ENCODE assay signal across 7 cellular contexts in genomic region chr6:148608211-148608951, GRCh38.
DNase-seq lines count a peak whose midpoint lies in the region; ATAC-seq, FAIRE-seq and TF ChIP-seq lines count a peak whose summit lies in the region.

No MANE protein-coding gene starts in this region.

- POLR2A ChIA-PET in H1 (lab: Charles Lee; ENCODE audit: partially characterized antibody): no interaction called here

- no peak overlapping the region for H3K4me2 ChIP-seq in H1 (ENCODE audit: insufficient read depth in 1 of 2, low read depth in 2 of 2, low read length in 2 of 2)

- H2BK20ac ChIP-seq in H1 (ENCODE audit: low read length): no peak overlapping the region

- H3K27me3 Mint-ChIP-seq in osteocyte (ENCODE audit: unreplicated experiment): peaks cover 3% of the 10 kb centered on the region

- no peak for TF ChIP-seq EP300 in H1 (IDR thresholded peaks at IDR 0.05; ENCODE audit: borderline replicate concordance in 1 of 2, low read depth in 2 of 2, low read length in 2 of 2)

- no peak overlapping the region for H3K56ac ChIP-seq in H1 (replicated peaks; ENCODE audit: insufficient read length, low read depth, low read length)

- no peak overlapping the region for H3K9ac ChIP-seq in H1 (replicated peaks in 1 of 4; ENCODE audit: extremely low read depth in 1 of 4, low read depth in 3 of 4, low read length in 3 of 4)

- CTCF ChIA-PET in H1 (lab: Charles Lee; ENCODE audit: partially characterized antibody): interaction anchor here (0.7 to 2.4 kb wide), 15 partner anchors 8 to 418 kb away, joined by 3 to 11 read pairs (median 5); no protein-coding TSS in a partner anchor

- H3K27ac ChIP-seq in H1 (ENCODE audit: low read depth, low read length): no peak overlapping the region

- 86% methylated on average over 10 of the region's 10 CpGs; no CpG with 5 or more reads in 1 of the 2 experiments for WGBS in H1 (ENCODE audit: extremely low coverage in 1 of 2, insufficient coverage in 1 of 2, insufficient read length in 1 of 2, insufficient replicate concordance in 2 of 2, low coverage in 1 of 2, low lambda C conversion rate in 2 of 2, missing lambda C conversion rate in 1 of 2), 2 experiments

- H3K18ac ChIP-seq in H1 (ENCODE audit: extremely low read depth, low read length): no peak overlapping the region

- ATAC-seq in HG03095 (IDR thresholded peaks at IDR 0.05; ENCODE audit: unreplicated experiment): no peak

- no peak overlapping the region for H3K27ac Mint-ChIP-seq in osteocyte (ENCODE audit: unreplicated experiment)

- no peak for TF ChIP-seq POLR2A in H1 (IDR thresholded peaks at IDR 0.05; ENCODE audit: control extremely low read depth in 1 of 2, low read depth in 2 of 2, low read length in 2 of 2)

- peaks cover 3% of the 10 kb centered on the region for H3K9me3 Mint-ChIP-seq in osteocyte (ENCODE audit: unreplicated experiment)

- H3K9me3 ChIP-seq in H1 (ENCODE audit: insufficient read depth in 2 of 2, low read depth in 1 of 2, low read length in 1 of 2): no peaks in the 10 kb centered on the region

- no peak overlapping the region for H2BK5ac ChIP-seq in H1 (ENCODE audit: low read depth, low read length)

- no peak overlapping the region for H3K4me3 ChIP-seq in H1 (ENCODE audit: extremely low read depth in 1 of 4, insufficient read depth in 2 of 4, low read depth in 3 of 4, low read length in 4 of 4)

- H3K79me2 ChIP-seq in H1 (ENCODE audit: control insufficient read depth in 1 of 2, insufficient read depth in 2 of 2, low read length in 2 of 2): no peaks in the 10 kb centered on the region

- no peak overlapping the region for H2BK15ac ChIP-seq in H1 (ENCODE audit: low read length)

- H3K4me1 ChIP-seq in H1 (replicated peaks in 1 of 4; ENCODE audit: control insufficient read depth in 3 of 4, insufficient read depth in 4 of 4, low read length in 3 of 4): no peaks in the 10 kb centered on the region

- no peak overlapping the region for H2AK5ac ChIP-seq in H1 (ENCODE audit: low read depth, low read length)

- TF ChIP-seq CTCF in GM12872 (IDR thresholded peaks at IDR 0.05; ENCODE audit: insufficient read depth, low read depth, low read length) (peak; percentile 50), H1 (IDR thresholded peaks at IDR 0.05; ENCODE audit: control extremely low read depth in 1 of 3, insufficient read depth in 1 of 3, low read depth in 1 of 3, low read length in 3 of 3) (peak in 2 of 3 experiments; percentile 55 to 62; a peak in 3 of 4 replicates), osteocyte (IDR thresholded peaks at IDR 0.05) (peak; percentile 58)

- no peaks in the 10 kb centered on the region for H3K4me1 Mint-ChIP-seq in osteocyte (ENCODE audit: unreplicated experiment)

- H3K27me3 ChIP-seq in H1 (replicated peaks in 1 of 4; ENCODE audit: control insufficient read depth in 3 of 4, extremely low read depth in 1 of 4, insufficient read depth in 3 of 4, low read length in 3 of 4): no peaks in the 10 kb centered on the region

- H4K5ac ChIP-seq in H1 (ENCODE audit: insufficient read length, low read depth, low read length): no peak overlapping the region

- DNase-seq in NAMALWA (ENCODE audit: low spot score) (peak; percentile 52), H1 (ENCODE audit: low read depth in 1 of 2, low spot score in 2 of 2) (no peak), osteocyte (ENCODE audit: extremely low spot score, unreplicated experiment) (no peak), germinal center (ENCODE audit: low spot score) (no peak), T1000 (lab: John Stamatoyannopoulos, UW) (no peak)

- no peaks in the 10 kb centered on the region for H3K36me3 ChIP-seq in H1 (ENCODE audit: control insufficient read depth in 2 of 4, insufficient read depth in 4 of 4, low read length in 3 of 4)

- H3K4ac ChIP-seq in H1 (replicated peaks; ENCODE audit: insufficient read length, low read depth, low read length): no peak overlapping the region

- no peak overlapping the region for H3K14ac ChIP-seq in H1 (ENCODE audit: insufficient read length)

- no peak overlapping the region for H2BK12ac ChIP-seq in H1 (ENCODE audit: low read depth, low read length)

- H3K36me3 Mint-ChIP-seq in osteocyte (ENCODE audit: unreplicated experiment): no peaks in the 10 kb centered on the region

- FAIRE-seq in H1 (lab: Jason Lieb, UNC): peak; percentile 80

- H3K23me2 ChIP-seq in H1 (ENCODE audit: low read depth, low read length): no peaks in the 10 kb centered on the region

- H4K8ac ChIP-seq in H1 (ENCODE audit: extremely low read depth, insufficient read depth, low read length): no peak overlapping the region

- H2BK120ac ChIP-seq in H1 (replicated peaks; ENCODE audit: low read depth, low read length): no peak overlapping the region

- H4K20me1 ChIP-seq in H1 (replicated peaks in 1 of 2; ENCODE audit: control insufficient read depth in 1 of 2, insufficient read depth in 2 of 2, low read length in 2 of 2): no peaks in the 10 kb centered on the region

- H3K4me3 Mint-ChIP-seq in osteocyte (ENCODE audit: unreplicated experiment): no peak overlapping the region

- TF ChIP-seq RAD21 in H1 (IDR thresholded peaks at IDR 0.05 in 1 of 2, conservative IDR thresholded peaks at IDR 0.05 in 1 of 2; ENCODE audit: low read depth in 2 of 2, low read length in 2 of 2): peak; percentile 54 to 73

- no peak overlapping the region for H2AFZ ChIP-seq in H1 (ENCODE audit: low read length)

- no peak overlapping the region for H3K23ac ChIP-seq in H1 (ENCODE audit: insufficient read length)

- no peaks in the 10 kb centered on the region for H3K79me1 ChIP-seq in H1 (ENCODE audit: low read depth, low read length)

- H4K91ac ChIP-seq in H1 (replicated peaks; ENCODE audit: insufficient read length, low read length): no peak overlapping the region

TF ChIP-seq in H1, 55 proteins besides CTCF, POLR2A, EP300 and RAD21:
- no peak for TF ChIP-seq GABPA (IDR thresholded peaks at IDR 0.05; ENCODE audit: borderline replicate concordance, insufficient read depth, low read length)
- no peak for TF ChIP-seq NRF1 (IDR thresholded peaks at IDR 0.05; ENCODE audit: low read depth, low read length)
- TF ChIP-seq FOSL1 (IDR thresholded peaks at IDR 0.05; ENCODE audit: insufficient read depth, low read depth, low read length): no peak
- TF ChIP-seq SP2 (IDR thresholded peaks at IDR 0.05; ENCODE audit: low read length): no peak
- TF ChIP-seq, protein P1, sequence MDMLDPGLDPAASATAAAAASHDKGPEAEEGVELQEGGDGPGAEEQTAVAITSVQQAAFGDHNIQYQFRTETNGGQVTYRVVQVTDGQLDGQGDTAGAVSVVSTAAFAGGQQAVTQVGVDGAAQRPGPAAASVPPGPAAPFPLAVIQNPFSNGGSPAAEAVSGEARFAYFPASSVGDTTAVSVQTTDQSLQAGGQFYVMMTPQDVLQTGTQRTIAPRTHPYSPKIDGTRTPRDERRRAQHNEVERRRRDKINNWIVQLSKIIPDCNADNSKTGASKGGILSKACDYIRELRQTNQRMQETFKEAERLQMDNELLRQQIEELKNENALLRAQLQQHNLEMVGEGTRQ (IDR thresholded peaks at IDR 0.05; ENCODE audit: low read length): no peak
- TF ChIP-seq SAP30 (IDR thresholded peaks at IDR 0.05; ENCODE audit: insufficient read depth, insufficient replicate concordance, low read length): no peak
- no peak for TF ChIP-seq KDM1A (IDR thresholded peaks at IDR 0.05; ENCODE audit: borderline replicate concordance, low read length)
- no peak for TF ChIP-seq EZH2 (IDR thresholded peaks at IDR 0.05; ENCODE audit: low read depth, low read length, severe bottlenecking)
- TF ChIP-seq RFX5 (IDR thresholded peaks at IDR 0.05; ENCODE audit: borderline replicate concordance, low read depth, low read length): no peak
- TF ChIP-seq SIX5 (IDR thresholded peaks at IDR 0.05; ENCODE audit: low read depth, low read length): no peak
- no peak for TF ChIP-seq BRCA1 (IDR thresholded peaks at IDR 0.05; ENCODE audit: low read depth, low read length)
- no peak for TF ChIP-seq SRF (IDR thresholded peaks at IDR 0.05; ENCODE audit: low read depth, low read length)
- no peak for TF ChIP-seq TEAD4 (IDR thresholded peaks at IDR 0.05; ENCODE audit: low read depth, low read length)
- TF ChIP-seq HDAC2 (IDR thresholded peaks at IDR 0.05; ENCODE audit: borderline replicate concordance in 1 of 2, low read depth in 2 of 2, low read length in 2 of 2): no peak
